11 cellular contexts compared by ENCODE assay signal in the genomic region with DNA sequence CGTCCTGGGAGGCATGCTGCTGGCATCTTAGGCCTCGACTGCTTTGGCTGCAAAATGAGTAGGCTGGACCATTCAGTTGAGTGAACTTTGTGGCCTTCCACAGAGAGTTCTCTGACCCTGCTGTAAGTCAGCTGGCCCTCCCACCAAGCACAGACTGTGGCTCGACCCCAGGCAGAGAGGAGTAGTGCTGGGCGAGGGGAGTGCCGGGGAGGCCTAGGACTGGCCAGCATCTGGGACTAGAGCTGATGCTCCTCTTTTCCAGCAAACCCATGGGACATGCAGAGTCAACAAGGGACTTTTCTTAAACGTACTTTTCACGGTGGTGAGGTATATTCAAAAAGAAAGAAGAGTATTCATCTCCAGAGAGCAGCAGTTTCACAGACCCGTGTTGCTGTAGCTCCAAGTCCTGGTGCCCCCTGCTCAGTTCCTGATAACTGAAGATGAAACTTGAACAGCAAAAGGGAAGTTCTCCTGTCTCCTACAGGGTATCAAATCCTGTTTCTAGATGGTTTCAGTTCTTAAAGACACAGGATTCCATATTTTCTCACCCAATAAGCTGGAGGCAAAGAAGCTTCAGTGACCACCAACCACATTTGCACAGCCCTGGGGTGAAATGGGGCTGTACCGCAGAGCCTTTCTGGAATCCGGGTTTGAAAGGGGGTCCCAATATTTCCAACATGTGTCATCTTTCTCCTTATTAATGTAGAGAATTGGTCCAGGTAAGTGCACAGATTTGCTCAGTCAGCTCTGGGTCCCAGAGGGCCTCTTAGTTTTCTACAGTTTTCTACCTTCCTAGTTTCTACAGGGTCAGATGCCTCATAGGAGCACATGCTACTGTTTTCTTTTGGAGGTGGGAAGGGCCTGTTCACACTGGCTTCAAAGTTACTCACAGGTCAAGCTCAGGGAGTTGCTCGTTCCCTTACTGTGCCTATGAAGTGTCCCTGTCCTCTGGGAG. TPM values are rescaled to one million over a fixed set of nuclear protein-coding genes. Genes with fewer than 3 reads are reported as not detected.
DNase-seq lines count a peak whose midpoint lies in the region; ATAC-seq and TF ChIP-seq lines count a peak whose summit lies in the region.
"Had no signal": no experiment of that assay in that cellular context is flagged by ENCODE, and none has a peak within 500 bp of the region (broad histone marks: within the 10 kb centered on the region; RNA-seq: fewer than 3 reads in every experiment).

No MANE protein-coding gene starts in this region.

- H3K9me3 ChIP-seq in SK-N-SH (no peaks in the 10 kb centered on the region), MM.1S (replicated peaks; ENCODE audit: insufficient read depth, low read length) (no peaks in the 10 kb centered on the region), ascending aorta (no peaks in the 10 kb centered on the region)

- H3K27ac ChIP-seq in SK-N-SH (ENCODE audit: low read depth in 2 of 2, low read length in 1 of 2), result no peak overlapping the region
- no peak overlapping the region for H3K27ac ChIP-seq in GM23338 (ENCODE audit: low read depth)
- no peak overlapping the region for H3K27ac ChIP-seq in MM.1S (ENCODE audit: low read length)
- H3K27ac ChIP-seq in mesendoderm (ENCODE audit: low read depth, low read length), result no peak overlapping the region
- no peak overlapping the region for H3K27ac ChIP-seq in ascending aorta
- H3K27ac ChIP-seq: 22Rv1 had no signal

- no peaks in the 10 kb centered on the region for H3K79me2 ChIP-seq in SK-N-SH (ENCODE audit: insufficient read depth)
- H3K79me2 ChIP-seq in GM23338 (replicated peaks; ENCODE audit: insufficient read depth), result no peaks in the 10 kb centered on the region
- no peaks in the 10 kb centered on the region for H3K79me2 ChIP-seq in MM.1S (ENCODE audit: low read length)
- H3K79me2 ChIP-seq in mesendoderm (ENCODE audit: control insufficient read depth, insufficient read depth, low read length), result no peaks in the 10 kb centered on the region

- POLR2A ChIA-PET in SK-N-SH (lab: Yijun Ruan, JAX), result no interaction called here

- H3F3A ChIP-seq in SK-N-SH (replicated peaks; ENCODE audit: insufficient read depth) (no peaks in the 10 kb centered on the region), GM23338 (replicated peaks; ENCODE audit: low read depth) (no peaks in the 10 kb centered on the region), MM.1S (ENCODE audit: insufficient read depth, low read length) (no peaks in the 10 kb centered on the region)

- peaks cover 17% of the 10 kb centered on the region for H3K4me1 Mint-ChIP-seq in GM23338

- no peak overlapping the region for H3K4ac ChIP-seq in mesendoderm (ENCODE audit: low read depth, low read length)

- intact Hi-C loops in ascending aorta (cut with DNase I), result no loop called here
- intact Hi-C loops in lower leg skin (cut with DNase I; ENCODE audit: low total_unique reads), result no loop called here

- peak overlapping the region; percentile 38 for H3K23ac ChIP-seq in mesendoderm (ENCODE audit: low read length)

- CTCF ChIA-PET in SK-N-SH (lab: Yijun Ruan, JAX), result interaction anchor here (0.7 to 2.3 kb wide), 6 partner anchors 9 to 202 kb away, joined by 3 to 7 read pairs (median 4); no protein-coding TSS in a partner anchor

- H4K5ac ChIP-seq in mesendoderm (ENCODE audit: low read length), result no peak overlapping the region

- H3K79me1 ChIP-seq in mesendoderm (ENCODE audit: low read length), result no peaks in the 10 kb centered on the region

- H3K4me2 ChIP-seq in SK-N-SH, result no peak overlapping the region
- no peak overlapping the region for H3K4me2 ChIP-seq in GM23338
- H3K4me2 ChIP-seq in MM.1S (ENCODE audit: low read depth, low read length), result peak overlapping the region; percentile 5; the same call in 1 of the 2 replicates
- no peak overlapping the region for H3K4me2 ChIP-seq in mesendoderm (ENCODE audit: low read length)

- peak overlapping the region; percentile 18 for H2BK120ac ChIP-seq in mesendoderm (ENCODE audit: low read depth, low read length)

- H4K20me1 ChIP-seq in SK-N-SH (ENCODE audit: insufficient read depth) (no peaks in the 10 kb centered on the region), GM23338 (replicated peaks; ENCODE audit: insufficient read depth) (no peaks in the 10 kb centered on the region), MM.1S (ENCODE audit: insufficient read depth, low read length) (no peaks in the 10 kb centered on the region)

- H4K8ac ChIP-seq in mesendoderm (ENCODE audit: low read depth, low read length), result no peak overlapping the region

- H3K4me3 ChIP-seq in SK-N-SH (ENCODE audit: low read depth in 2 of 2, low read length in 1 of 2) (no peak overlapping the region), GM23338 (no peak overlapping the region), MM.1S (ENCODE audit: low read length) (no peak overlapping the region), mesendoderm (ENCODE audit: low read length) (no peak overlapping the region), ascending aorta (no peak overlapping the region), lower leg skin (ENCODE audit: low read depth, poor library complexity, severe bottlenecking) (no peak overlapping the region)

- H3K4me1 ChIP-seq in SK-N-SH (ENCODE audit: control insufficient read depth in 1 of 2, insufficient read depth in 2 of 2, low read depth in 1 of 2, low read length in 1 of 2), result no peaks in the 10 kb centered on the region
- no peaks in the 10 kb centered on the region for H3K4me1 ChIP-seq in GM23338 (ENCODE audit: insufficient read depth)
- H3K4me1 ChIP-seq in MM.1S (ENCODE audit: low read length), result peaks cover 16% of the 10 kb centered on the region
- peaks cover 11% of the 10 kb centered on the region for H3K4me1 ChIP-seq in mesendoderm (ENCODE audit: control insufficient read depth, low read depth, low read length)
- no peaks in the 10 kb centered on the region for H3K4me1 ChIP-seq in ascending aorta

- H3K4me3 Mint-ChIP-seq in GM23338, result no peak overlapping the region

- H3K9me3 Mint-ChIP-seq in GM23338, result no peaks in the 10 kb centered on the region

- H2BK5ac ChIP-seq in mesendoderm (ENCODE audit: low read length), result no peak overlapping the region

- peaks cover 3% of the 10 kb centered on the region for H3K27me3 Mint-ChIP-seq in GM23338 (ENCODE audit: insufficient read depth, low read depth, poor library complexity)

- no peak overlapping the region for H3K27ac Mint-ChIP-seq in GM23338

- H3K9ac ChIP-seq in SK-N-SH (no peak overlapping the region), MM.1S (ENCODE audit: low read length) (no peak overlapping the region), mesendoderm (ENCODE audit: low read length) (no peak overlapping the region)

- H3K9me2 ChIP-seq in SK-N-SH (no peaks in the 10 kb centered on the region), GM23338 (ENCODE audit: insufficient read depth) (peaks cover 13% of the 10 kb centered on the region), MM.1S (replicated peaks; ENCODE audit: insufficient read depth, low read length) (no peaks in the 10 kb centered on the region)

- no peak for TF ChIP-seq RAD21 in SK-N-SH (IDR thresholded peaks at IDR 0.05; ENCODE audit: low read length)

- no peak for TF ChIP-seq POLR2A in lower leg skin (IDR thresholded peaks at IDR 0.05)

- H3K27me3 ChIP-seq in SK-N-SH (ENCODE audit: insufficient read depth) (peaks cover 4% of the 10 kb centered on the region; the same call in 1 of the 2 replicates), GM23338 (ENCODE audit: insufficient read depth) (no peaks in the 10 kb centered on the region), MM.1S (replicated peaks; ENCODE audit: insufficient read depth, low read length) (no peaks in the 10 kb centered on the region), mesendoderm (ENCODE audit: insufficient read depth, low read length, poor library complexity) (no peaks in the 10 kb centered on the region), ascending aorta (no peaks in the 10 kb centered on the region)

- peak; percentile 40 for ATAC-seq in SK-N-SH treated with all-trans-retinoic acid at 6 μM for 48 hours
- peak; percentile 65 for ATAC-seq in GM23338

- TF ChIP-seq EP300 in SK-N-SH (IDR thresholded peaks at IDR 0.05; ENCODE audit: borderline replicate concordance in 1 of 2, low read depth in 1 of 2, low read length in 1 of 2), result no peak

- no peak overlapping the region for H2BK15ac ChIP-seq in mesendoderm (replicated peaks; ENCODE audit: low read depth)

- peak overlapping the region; percentile 35 for H3K18ac ChIP-seq in mesendoderm (ENCODE audit: low read length)

- H3K36me3 Mint-ChIP-seq in GM23338 (ENCODE audit: low read depth), result no peaks in the 10 kb centered on the region; the same call in 2 of the 3 replicates

- WGBS in SK-N-SH (ENCODE audit: low lambda C conversion rate), result 76% methylated on average over 10 of the region's 11 CpGs
- WGBS in mesendoderm (ENCODE audit: extremely low coverage, insufficient coverage, low lambda C conversion rate), result no CpG with 5 or more reads among the region's 11 CpGs
- 70 to 72% methylated on average over 11 of the region's 11 CpGs for WGBS in lower leg skin, 2 donors

- H3K56ac ChIP-seq in mesendoderm (ENCODE audit: low read length), result peak overlapping the region; percentile 19

- no peak overlapping the region for H2AK5ac ChIP-seq in mesendoderm (ENCODE audit: low read length)

- H3K36me3 ChIP-seq in SK-N-SH (replicated peaks in 1 of 2; ENCODE audit: control insufficient read depth in 1 of 2, insufficient read depth in 2 of 2, low read length in 1 of 2), result no peaks in the 10 kb centered on the region
- no peaks in the 10 kb centered on the region for H3K36me3 ChIP-seq in GM23338 (ENCODE audit: insufficient read depth)
- H3K36me3 ChIP-seq in MM.1S (replicated peaks; ENCODE audit: insufficient read depth, low read length), result no peaks in the 10 kb centered on the region
- no peaks in the 10 kb centered on the region for H3K36me3 ChIP-seq in mesendoderm (ENCODE audit: control insufficient read depth, insufficient read depth, low read length)
- H3K36me3 ChIP-seq in ascending aorta, result no peaks in the 10 kb centered on the region

- H2AFZ ChIP-seq in SK-N-SH (ENCODE audit: low read depth), result no peak overlapping the region
- H2AFZ ChIP-seq in GM23338, result no peak overlapping the region; the same call in 1 of the 2 replicates
- peak overlapping the region; percentile 32 for H2AFZ ChIP-seq in MM.1S (ENCODE audit: low read length)

- DNase-seq in SK-N-SH (no peak), GM23338 (ENCODE audit: low spot score) (no peak), MM.1S (no peak), mesendoderm (no peak), ascending aorta (ENCODE audit: low spot score in 2 of 2) (no peak), lower leg skin (ENCODE audit: low spot score in 2 of 2) (no peak), NCI-H510A treated with DMSO at 0.1 percent for 48 hours (lab: John Stamatoyannopoulos, UW) (no peak)
- DNase-seq: HCEC 1CT had no signal

- TF ChIP-seq CTCF in SK-N-SH (IDR thresholded peaks at IDR 0.05) (no peak), GM23338 (conservative IDR thresholded peaks at IDR 0.05; ENCODE audit: low read depth in 2 of 2) (no peak), MM.1S (IDR thresholded peaks at IDR 0.05; ENCODE audit: low read length) (no peak), ascending aorta (IDR thresholded peaks at IDR 0.05) (no peak), lower leg skin (IDR thresholded peaks at IDR 0.05) (no peak)

RNA-seq across cellular contexts. Expression of a gene that starts 20.9 kb away (rescaled TPM):
- polyA plus RNA-seq in SK-N-SH (2012; rRNA removed) (0.76 and 0.86 TPM in 2 replicates), GM23338 (2016; fragmentation: Nextera tagmentation; extraction: Ambion mirVana) (7.8 and 8.6 TPM in 2 replicates)
- 0.50 and 0.68 TPM in 2 replicates for polyA plus RNA-seq in SK-N-SH (2012; cell fraction: cytosol; rRNA removed)
- polyA plus RNA-seq in SK-N-SH (2012; cell fraction: nucleus; rRNA removed), result 2.2 and 2.4 TPM in 2 replicates
- 3.6 and 6.8 TPM in 2 replicates for total RNA-seq in GM23338 (2014; rRNA removed; shearing (Covaris generic))
- 4.5 TPM for polyA plus RNA-seq in mesendoderm (2013, experiment 1 of 2)
- 5.8 TPM for polyA plus RNA-seq in mesendoderm (2013, experiment 2 of 2)
- total RNA-seq in ascending aorta (18.4 TPM), lower leg skin (1 to 10 TPM in 1 of 4 donors, under 1 TPM in 2, not detected in 1; 0.74 to 2.1 (median 0.84) TPM)
- polyA plus RNA-seq: keratinocyte had no signal
